6 cellular contexts compared by ENCODE assay signal in the genomic region with DNA sequence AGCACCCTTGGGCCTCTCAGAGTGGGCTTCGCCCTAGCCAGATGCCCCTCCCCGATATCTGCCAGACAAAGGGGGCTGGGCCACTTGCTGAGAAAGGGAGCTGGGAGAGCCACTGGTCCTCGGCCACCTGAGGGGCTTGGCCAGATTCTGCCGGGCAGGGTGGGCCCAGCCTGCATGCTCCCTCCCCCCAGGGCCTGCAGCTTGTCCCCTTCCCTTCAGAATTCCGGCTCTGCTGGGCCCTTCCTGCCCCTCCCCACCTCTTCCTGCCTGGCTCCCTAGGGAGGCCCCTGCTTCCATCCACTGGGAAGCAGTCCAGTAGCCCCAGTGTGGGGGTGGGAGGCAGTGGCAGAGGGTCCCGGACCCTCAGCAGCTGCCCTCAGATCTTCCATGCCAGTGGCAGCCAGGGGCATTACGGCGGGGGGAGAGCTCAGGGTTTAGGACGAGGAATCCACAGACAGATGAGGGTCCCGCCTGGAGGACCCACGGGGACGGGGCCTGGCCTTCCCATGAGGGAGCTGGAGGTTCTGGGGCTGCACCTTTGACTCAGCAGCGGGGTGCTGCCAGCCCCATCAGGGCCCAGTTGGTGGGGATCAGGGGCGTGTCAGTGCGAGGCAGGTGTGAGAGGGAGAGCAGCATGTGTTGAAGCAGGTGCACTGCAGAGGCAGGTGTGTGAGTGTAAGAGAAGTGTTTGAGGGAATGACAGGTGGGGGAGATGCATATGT. TPM values are rescaled to one million over a fixed set of nuclear protein-coding genes. Genes with fewer than 3 reads are reported as not detected.
A peak's percentile ranks its signal among the peaks of the same experiment; 100 is the strongest.
DNase-seq lines count a peak whose midpoint lies in the region; ATAC-seq and TF ChIP-seq lines count a peak whose summit lies in the region.

No MANE protein-coding gene starts in this region.

- no peak for TF ChIP-seq CTCF in neural crest cell (conservative IDR thresholded peaks at IDR 0.05)

- H3K9me3 Mint-ChIP-seq in neural crest cell = no peaks in the 10 kb centered on the region

- peaks cover 11% of the 10 kb centered on the region for H3K4me1 Mint-ChIP-seq in neural crest cell

- no peaks in the 10 kb centered on the region for H3K36me3 Mint-ChIP-seq in neural crest cell (ENCODE audit: low read depth)

- H3K27ac Mint-ChIP-seq in neural crest cell (ENCODE audit: unreplicated experiment) = no peak overlapping the region

- H3K4me3 Mint-ChIP-seq in neural crest cell = peak overlapping the region; percentile 77

- DNase-seq in DMS79 treated with DMSO at 0.1 percent for 48 hours (lab: John Stamatoyannopoulos, UW) (peak; percentile 92), caudate nucleus (lab: John Stamatoyannopoulos, UW) (no peak), neural crest cell (ENCODE audit: low read depth, low spot score) (no peak), RPMI8226 (no peak), NCI-H526 (lab: John Stamatoyannopoulos, UW) (no peak)

- H3K27ac ChIP-seq in caudate nucleus (ENCODE audit: low read depth, low read length) = peak overlapping the region; percentile 91

- no peak for ATAC-seq in HG02870 (IDR thresholded peaks at IDR 0.05; ENCODE audit: unreplicated experiment)

- peaks cover 35% of the 10 kb centered on the region for H3K27me3 Mint-ChIP-seq in neural crest cell (ENCODE audit: low read depth)

RNA-seq across cellular contexts. Expression of gene CRIP2, which starts 2.5 kb away (rescaled TPM):
- 38.3 and 39.3 TPM in 2 replicates for total RNA-seq in neural crest cell

RNA-seq across cellular contexts. Expression of gene CRIP1, which starts 9.6 kb away (rescaled TPM):
- total RNA-seq in neural crest cell = 3.2 and 4.8 TPM in 2 replicates

RNA-seq across cellular contexts. Expression of gene TEDC1, which starts 13.9 kb away (rescaled TPM):
- 39.6 and 44.9 TPM in 2 replicates for total RNA-seq in neural crest cell

RNA-seq across cellular contexts. Expression of gene TMEM121, which starts 49.3 kb away (rescaled TPM):
- total RNA-seq in neural crest cell = 12.3 and 13.9 TPM in 2 replicates

RNA-seq across cellular contexts. Expression of gene MTA1, which starts 57.5 kb away (rescaled TPM):
- total RNA-seq in neural crest cell = 246 and 251 TPM in 2 replicates
